In genomic region chr7:115340828-115341227, GRCh38 we compare ENCODE assay signal across 12 cellular contexts.
DNase-seq lines count a peak whose midpoint lies in the region; ATAC-seq and TF ChIP-seq lines count a peak whose summit lies in the region.
"Had no signal": no experiment of that assay in that cellular context is flagged by ENCODE, and none has a peak within 500 bp of the region (broad histone marks: within the 10 kb centered on the region; RNA-seq: fewer than 3 reads in every experiment).

No MANE protein-coding gene starts in this region.

- peak; percentile 16 to 48 for ATAC-seq in activated naive CD4-positive, alpha-beta T cell treated with anti-CD3 and anti-CD28 coated beads, Interleukin-2, amount 50 U/mL, for 72 hours
- ATAC-seq in thoracic aorta (ENCODE audit: insufficient number of reproducible peaks, low FRiP score, low read depth), result no peak

- H3K27ac Mint-ChIP-seq in activated naive CD4-positive, alpha-beta T cell treated with anti-CD3 and anti-CD28 coated beads, Interleukin-2, amount 50 U/mL, for 72 hours, result no peak overlapping the region

- no peaks in the 10 kb centered on the region for H3K9me3 Mint-ChIP-seq in activated naive CD4-positive, alpha-beta T cell treated with anti-CD3 and anti-CD28 coated beads, Interleukin-2, amount 50 U/mL, for 72 hours

- H3K36me3 ChIP-seq in thoracic aorta, result no peaks in the 10 kb centered on the region

- H3K27ac ChIP-seq in thoracic aorta, result no peak overlapping the region

- no peaks in the 10 kb centered on the region for H3K27me3 ChIP-seq in thoracic aorta (replicated peaks; ENCODE audit: insufficient read depth)

- H3K36me3 Mint-ChIP-seq in activated naive CD4-positive, alpha-beta T cell treated with anti-CD3 and anti-CD28 coated beads, Interleukin-2, amount 50 U/mL, for 72 hours, result no peaks in the 10 kb centered on the region

- TF ChIP-seq CTCF in thoracic aorta (IDR thresholded peaks at IDR 0.05), result peak; percentile 29

- H3K4me1 ChIP-seq in thoracic aorta (ENCODE audit: control insufficient read depth in 1 of 2, low read depth in 2 of 2), result no peaks in the 10 kb centered on the region
- H3K4me1 ChIP-seq: Caco-2 had no signal

- DNase-seq in activated naive CD4-positive, alpha-beta T cell treated with anti-CD3 and anti-CD28 coated beads, Interleukin-2, amount 50 U/mL, for 72 hours (ENCODE audit: low spot score in 2 of 2), result no peak
- no peak for DNase-seq in activated naive CD4-positive, alpha-beta T cell (lab: John Stamatoyannopoulos, UW)
- DNase-seq in HT1080 (ENCODE audit: low read depth) (peak; percentile 91), dermis blood vessel endothelial cell (peak; percentile 70), thoracic aorta (ENCODE audit: low spot score) (no peak), NCI-H524 (lab: John Stamatoyannopoulos, UW) (no peak), activated gamma-delta T cell (lab: John Stamatoyannopoulos, UW) (no peak)
- DNase-seq in activated CD8-positive, alpha-beta memory T cell treated with anti-CD3 and anti-CD28 coated beads, Interleukin-2, amount 50 U/mL, for 48 hours, result no peak
- DNase-seq: activated naive CD4-positive, alpha-beta T cell treated with anti-CD3 and anti-CD28 coated beads, Interleukin-2, amount 50 U/mL, for 16 hours; Caco-2; kidney glomerular epithelial cell; stimulated activated CD4-positive, alpha-beta T cell treated with anti-CD3 and anti-CD28 coated beads, Interleukin-4, amount 100 ng/mL, for 1 hour had no signal

- no peak overlapping the region for H3K4me3 ChIP-seq in thoracic aorta

- H3K9me3 ChIP-seq in thoracic aorta, result no peaks in the 10 kb centered on the region
- H3K9me3 ChIP-seq: Caco-2 had no signal

Comparison
In these comparisons a context has a peak if more than half of its experiments do, and no peak if none do; other contexts are left out.
1. DNase-seq: peak in HT1080 (single experiment) and dermis blood vessel endothelial cell (single experiment); none in activated naive CD4-positive, alpha-beta T cell treated with anti-CD3 and anti-CD28 coated beads, Interleukin-2, amount 50 U/mL, for 72 hours (0 of 2), activated naive CD4-positive, alpha-beta T cell (0 of 4), thoracic aorta (single experiment), activated CD8-positive, alpha-beta memory T cell treated with anti-CD3 and anti-CD28 coated beads, Interleukin-2, amount 50 U/mL, for 48 hours (single experiment), NCI-H524 (0 of 2) and activated gamma-delta T cell (single experiment).